ENCODE assay signal across 9 cellular contexts in genomic region chr19:49657493-49658138, GRCh38.
"Had no signal": no experiment of that assay in that cellular context is flagged by ENCODE, and none has a peak within 500 bp of the region (broad histone marks: within the 10 kb centered on the region; RNA-seq: fewer than 3 reads in every experiment).

No MANE protein-coding gene starts in this region.

- H3K27me3 Mint-ChIP-seq: activated CD4-positive, alpha-beta T cell treated with anti-CD3 and anti-CD28 coated beads, Interleukin-2, amount 10 ng/mL, durations not matched to agents 24 days and 14 days had no signal

- H3K27ac ChIP-seq: coronary artery, epithelial cell of prostate, WERI-Rb-1 had no signal

- H3K27ac Mint-ChIP-seq: activated CD4-positive, alpha-beta T cell treated with anti-CD3 and anti-CD28 coated beads, Interleukin-2, amount 10 ng/mL, durations not matched to agents 24 days and 14 days had no signal

- DNase-seq: activated CD4-positive, alpha-beta T cell treated with anti-CD3 and anti-CD28 coated beads, Interleukin-2, amount 10 ng/mL, durations not matched to agents 24 days and 14 days; effector CD8-positive, alpha-beta T cell; hippocampal formation; stimulated activated CD4-positive, alpha-beta T cell treated with anti-CD3 and anti-CD28 coated beads, Interleukin-4, amount 100 ng/mL, for 4 hours; T-helper 1 cell; WERI-Rb-1 had no signal

- H3K4me3 Mint-ChIP-seq: activated CD4-positive, alpha-beta T cell treated with anti-CD3 and anti-CD28 coated beads, Interleukin-2, amount 10 ng/mL, durations not matched to agents 24 days and 14 days had no signal

- H3K9me3 Mint-ChIP-seq: activated CD4-positive, alpha-beta T cell treated with anti-CD3 and anti-CD28 coated beads, Interleukin-2, amount 10 ng/mL, durations not matched to agents 24 days and 14 days had no signal

- H3K4me3 ChIP-seq: coronary artery, skin epidermis had no signal
